ENCODE assay signal across 10 cellular contexts in the genomic region with DNA sequence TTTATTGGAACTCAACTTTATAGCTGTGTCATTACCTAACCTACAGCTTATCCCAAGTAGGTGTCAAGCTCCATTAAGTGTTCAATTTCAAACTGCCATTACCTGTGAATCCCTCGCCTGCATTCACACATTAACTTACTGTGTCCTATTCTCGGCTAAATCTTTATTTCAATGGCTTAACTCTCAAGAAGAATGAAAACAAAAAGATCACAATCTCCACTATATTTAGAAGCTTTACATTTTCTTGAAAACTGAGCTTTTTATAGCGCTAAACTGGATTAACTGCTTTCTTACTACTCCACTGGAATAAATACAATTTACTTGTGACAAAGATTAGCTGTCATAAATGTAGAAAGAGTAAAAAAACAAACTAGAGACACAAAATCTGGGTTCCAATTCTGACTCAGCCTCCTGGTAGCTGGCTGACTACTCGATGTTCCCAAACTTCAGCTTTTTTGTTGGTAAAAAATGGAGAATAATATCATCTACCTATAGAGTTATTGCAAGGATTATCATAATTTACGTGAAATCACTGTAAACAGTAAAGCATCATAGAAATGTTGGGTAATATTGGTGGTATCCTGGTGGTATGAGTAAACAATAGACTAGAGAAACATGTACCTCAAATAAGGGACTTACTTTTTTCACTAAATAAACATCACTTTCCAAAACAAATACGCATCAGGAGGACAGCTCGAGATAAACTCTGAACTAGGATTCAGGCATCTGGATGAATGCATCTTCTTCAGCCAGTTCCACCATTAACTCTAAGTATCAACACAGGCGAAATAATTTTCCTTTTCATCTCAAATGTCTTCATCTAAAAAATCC. TPM values are rescaled to one million over a fixed set of nuclear protein-coding genes. Genes with fewer than 3 reads are reported as not detected.
A peak's percentile ranks its signal among the peaks of the same experiment; 100 is the strongest.
DNase-seq lines count a peak whose midpoint lies in the region; ATAC-seq and TF ChIP-seq lines count a peak whose summit lies in the region.
"Had no signal": no experiment of that assay in that cellular context is flagged by ENCODE, and none has a peak within 500 bp of the region (broad histone marks: within the 10 kb centered on the region; RNA-seq: fewer than 3 reads in every experiment).

No MANE protein-coding gene starts in this region.

- H2AFZ ChIP-seq in DND-41 (ENCODE audit: low read depth, low read length), result no peak overlapping the region
- no peak overlapping the region for H2AFZ ChIP-seq in OCI-LY3 (ENCODE audit: low read depth, low read length)

- H3K9ac ChIP-seq in DND-41 (ENCODE audit: low read depth, low read length), result peak overlapping the region; percentile 73
- no peak overlapping the region; the same call in 1 of the 2 replicates for H3K9ac ChIP-seq in OCI-LY3 (ENCODE audit: low read length)
- no peak overlapping the region for H3K9ac ChIP-seq in endodermal cell (ENCODE audit: extremely low read depth, low read length, poor library complexity, severe bottlenecking)

- TF ChIP-seq EP300 in ovary (IDR thresholded peaks at IDR 0.05), result no peak

- peaks cover 17% of the 10 kb centered on the region for H3K4me1 Mint-ChIP-seq in endodermal cell

- peaks cover 2% of the 10 kb centered on the region for H3K36me3 Mint-ChIP-seq in endodermal cell (ENCODE audit: low read depth)

- peak overlapping the region in 1 of 2 experiments; percentile 95; a peak in 3 of 4 replicates for H3K4me3 ChIP-seq in DND-41 (ENCODE audit: low read depth in 1 of 2, low read length in 2 of 2)
- peak overlapping the region; percentile 92 for H3K4me3 ChIP-seq in OCI-LY3 (ENCODE audit: low read length)
- H3K4me3 ChIP-seq in endodermal cell (ENCODE audit: low read length), result peak overlapping the region; percentile 93
- H3K4me3 ChIP-seq in ovary, result peak overlapping the region; percentile 85

- peak overlapping the region; percentile 86 for H3K4me3 Mint-ChIP-seq in endodermal cell

- H3K4me2 ChIP-seq in DND-41 (ENCODE audit: insufficient read depth, low read length) (peak overlapping the region; percentile 94), OCI-LY3 (ENCODE audit: low read length) (peak overlapping the region; percentile 83)

- H3K4me1 ChIP-seq in DND-41 (ENCODE audit: insufficient read depth, low read length) (peaks cover 30% of the 10 kb centered on the region), OCI-LY3 (ENCODE audit: low read length) (peaks cover 9% of the 10 kb centered on the region), endodermal cell (ENCODE audit: control insufficient read depth, insufficient read depth, low read length) (no peaks in the 10 kb centered on the region), ovary (ENCODE audit: insufficient read depth) (peaks cover 9% of the 10 kb centered on the region)

- no peak for ATAC-seq in DND-41 (ENCODE audit: insufficient read depth, low read depth)
- ATAC-seq in left colon, result no peak
- no peak for ATAC-seq in HG03520 (IDR thresholded peaks at IDR 0.05; ENCODE audit: unreplicated experiment)
- ATAC-seq: sciatic nerve had no signal

- no peak overlapping the region for H3K27ac ChIP-seq in DND-41 (ENCODE audit: low read length)
- no peak overlapping the region for H3K27ac ChIP-seq in OCI-LY3 (ENCODE audit: low read length)
- H3K27ac ChIP-seq in endodermal cell (ENCODE audit: low read depth, low read length), result no peak overlapping the region
- H3K27ac ChIP-seq in ovary, result no peak overlapping the region

- peaks cover 2% of the 10 kb centered on the region; the same call in 1 of the 2 replicates for H4K20me1 ChIP-seq in DND-41 (ENCODE audit: insufficient read depth, low read length)
- no peaks in the 10 kb centered on the region for H4K20me1 ChIP-seq in OCI-LY3 (ENCODE audit: insufficient read depth, low read length)

- H3K9me3 Mint-ChIP-seq in endodermal cell, result no peaks in the 10 kb centered on the region

- no peaks in the 10 kb centered on the region for H3K27me3 Mint-ChIP-seq in endodermal cell (ENCODE audit: insufficient read depth)

- no peaks in the 10 kb centered on the region for H3K9me3 ChIP-seq in DND-41 (ENCODE audit: insufficient read depth, low read length, severe bottlenecking)
- H3K9me3 ChIP-seq in OCI-LY3 (ENCODE audit: insufficient read depth, low read length), result no peaks in the 10 kb centered on the region
- no peaks in the 10 kb centered on the region for H3K9me3 ChIP-seq in endodermal cell (ENCODE audit: control insufficient read depth, low read length)
- H3K9me3 ChIP-seq in ovary, result no peaks in the 10 kb centered on the region

- no peak overlapping the region for H3K27ac Mint-ChIP-seq in endodermal cell

- intact Hi-C loops in ovary (cut with DNase I), result no loop called here
- intact Hi-C loops in head of caudate nucleus (cut with DNase I), result no loop called here
- intact Hi-C loops in left colon (cut with DNase I, micrococcal nuclease), result no loop called here

- H3K79me2 ChIP-seq in DND-41 (ENCODE audit: insufficient read depth, low read length) (peaks cover 57% of the 10 kb centered on the region), OCI-LY3 (ENCODE audit: low read length) (peaks cover 40% of the 10 kb centered on the region)

- no peak for TF ChIP-seq POLR2A in ovary (IDR thresholded peaks at IDR 0.05)

- H3K27me3 ChIP-seq in DND-41 (ENCODE audit: insufficient read depth, low read length, poor library complexity) (no peaks in the 10 kb centered on the region), OCI-LY3 (ENCODE audit: low read depth, low read length) (no peaks in the 10 kb centered on the region), endodermal cell (ENCODE audit: control insufficient read depth, insufficient read depth, low read length, poor library complexity, severe bottlenecking) (no peaks in the 10 kb centered on the region), ovary (no peaks in the 10 kb centered on the region)

- 61 to 80% methylated on average over 2 to 8 of the region's 8 CpGs for WGBS in endodermal cell (ENCODE audit: insufficient coverage in 1 of 2, insufficient read length in 1 of 2), 2 experiments
- 51 to 61% (median 56%) methylated on average over 8 of the region's 8 CpGs for WGBS in ovary, 3 donors

- no peaks in the 10 kb centered on the region for H3K36me3 ChIP-seq in DND-41 (ENCODE audit: insufficient read depth, low read length)
- no peaks in the 10 kb centered on the region for H3K36me3 ChIP-seq in OCI-LY3 (replicated peaks; ENCODE audit: low read depth, low read length)
- H3K36me3 ChIP-seq in endodermal cell (ENCODE audit: control insufficient read depth, insufficient read depth, low read length), result no peaks in the 10 kb centered on the region
- H3K36me3 ChIP-seq in ovary, result no peaks in the 10 kb centered on the region

- DNase-seq in DND-41 (no peak), endodermal cell (no peak), ovary (no peak), NCI-H510A treated with DMSO at 0.1 percent for 48 hours (lab: John Stamatoyannopoulos, UW) (no peak), head of caudate nucleus (no peak), left colon (no peak)
- DNase-seq: cerebellar nuclear complex had no signal

- TF ChIP-seq CTCF in DND-41 (IDR thresholded peaks at IDR 0.05; ENCODE audit: borderline replicate concordance, extremely low read depth, low read length, poor library complexity, severe bottlenecking) (no peak), OCI-LY3 (IDR thresholded peaks at IDR 0.05; ENCODE audit: low read depth, low read length) (no peak), endodermal cell (conservative IDR thresholded peaks at IDR 0.05) (no peak), ovary (IDR thresholded peaks at IDR 0.05) (no peak)

RNA-seq across cellular contexts. Expression of a gene that starts 1.7 kb away (rescaled TPM):
- total RNA-seq in endodermal cell, result 10 to 100 TPM; 31.2 to 36.3 TPM
- 15.6 TPM for polyA plus RNA-seq in endodermal cell (2013, experiment 1 of 2)
- 17.0 TPM for polyA plus RNA-seq in endodermal cell (2013, experiment 2 of 2)
- 10 to 100 TPM; 66.4 to 99.5 (median 80.1) TPM for total RNA-seq in ovary
- polyA plus RNA-seq in ovary, result 10 to 100 TPM; 18.0 to 33.4 TPM
- 10 to 100 TPM; 81.5 to 85.3 TPM for total RNA-seq in left colon

RNA-seq across cellular contexts. Expression of a gene that starts 18.8 kb away (rescaled TPM):
- total RNA-seq in endodermal cell, result 1 to 10 TPM; 9.0 to 9.4 TPM
- polyA plus RNA-seq in endodermal cell (2013, experiment 1 of 2), result 14.6 TPM
- 14.0 TPM for polyA plus RNA-seq in endodermal cell (2013, experiment 2 of 2)
- 10 to 100 TPM in 3 of 7 donors, 1 to 10 TPM in 4; 4.0 to 10.6 (median 9.8) TPM for total RNA-seq in ovary
- 10 to 100 TPM in 1 of 2 donors, 1 to 10 TPM in 1; 7.2 to 13.3 TPM for polyA plus RNA-seq in ovary
- total RNA-seq in left colon, result 1 to 10 TPM; 3.2 to 5.0 TPM
